In the genomic region with DNA sequence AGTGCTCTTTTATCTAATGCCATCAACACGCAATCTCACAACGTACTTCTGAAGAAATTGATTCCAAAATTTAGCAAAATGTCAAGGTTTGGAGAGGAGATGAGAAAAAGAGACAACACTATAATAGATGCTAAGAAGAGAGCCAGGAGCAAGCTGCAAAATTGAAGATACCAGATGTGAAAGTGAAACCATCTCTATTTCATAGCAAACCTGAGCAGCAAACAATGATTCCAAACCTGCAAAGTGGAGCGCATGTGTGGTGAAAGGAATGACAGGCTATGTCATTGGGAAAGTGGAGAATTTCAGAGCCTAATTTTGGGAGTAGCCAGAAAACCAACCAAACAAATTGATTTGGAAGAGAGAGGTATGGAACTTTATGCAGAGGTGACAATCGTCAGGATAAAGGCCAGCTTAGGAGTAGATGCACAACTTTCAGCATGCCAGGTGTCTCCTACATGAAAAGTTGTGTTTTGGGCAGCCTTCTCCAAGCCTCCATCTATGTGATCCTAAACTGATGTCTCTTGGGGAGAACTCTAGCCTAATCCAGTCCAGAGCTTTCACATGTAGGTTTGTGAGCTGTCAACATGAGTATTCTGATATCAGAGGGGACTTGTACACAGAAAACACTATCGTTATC, we compare ENCODE assay signal across 1 cellular context.
TF ChIP-seq lines count a peak whose summit lies in the region.

No MANE protein-coding gene starts in this region.

TF ChIP-seq in WTC11, 78 proteins besides CTCF, POLR2A, EP300 and RAD21 (continued from another document):
- TF ChIP-seq, protein P1, sequence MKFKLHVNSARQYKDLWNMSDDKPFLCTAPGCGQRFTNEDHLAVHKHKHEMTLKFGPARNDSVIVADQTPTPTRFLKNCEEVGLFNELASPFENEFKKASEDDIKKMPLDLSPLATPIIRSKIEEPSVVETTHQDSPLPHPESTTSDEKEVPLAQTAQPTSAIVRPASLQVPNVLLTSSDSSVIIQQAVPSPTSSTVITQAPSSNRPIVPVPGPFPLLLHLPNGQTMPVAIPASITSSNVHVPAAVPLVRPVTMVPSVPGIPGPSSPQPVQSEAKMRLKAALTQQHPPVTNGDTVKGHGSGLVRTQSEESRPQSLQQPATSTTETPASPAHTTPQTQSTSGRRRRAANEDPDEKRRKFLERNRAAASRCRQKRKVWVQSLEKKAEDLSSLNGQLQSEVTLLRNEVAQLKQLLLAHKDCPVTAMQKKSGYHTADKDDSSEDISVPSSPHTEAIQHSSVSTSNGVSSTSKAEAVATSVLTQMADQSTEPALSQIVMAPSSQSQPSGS (CRISPR knock-in tag; IDR thresholded peaks at IDR 0.05; ENCODE audit: borderline replicate concordance, low read depth): no peak
- TF ChIP-seq, protein P2, sequence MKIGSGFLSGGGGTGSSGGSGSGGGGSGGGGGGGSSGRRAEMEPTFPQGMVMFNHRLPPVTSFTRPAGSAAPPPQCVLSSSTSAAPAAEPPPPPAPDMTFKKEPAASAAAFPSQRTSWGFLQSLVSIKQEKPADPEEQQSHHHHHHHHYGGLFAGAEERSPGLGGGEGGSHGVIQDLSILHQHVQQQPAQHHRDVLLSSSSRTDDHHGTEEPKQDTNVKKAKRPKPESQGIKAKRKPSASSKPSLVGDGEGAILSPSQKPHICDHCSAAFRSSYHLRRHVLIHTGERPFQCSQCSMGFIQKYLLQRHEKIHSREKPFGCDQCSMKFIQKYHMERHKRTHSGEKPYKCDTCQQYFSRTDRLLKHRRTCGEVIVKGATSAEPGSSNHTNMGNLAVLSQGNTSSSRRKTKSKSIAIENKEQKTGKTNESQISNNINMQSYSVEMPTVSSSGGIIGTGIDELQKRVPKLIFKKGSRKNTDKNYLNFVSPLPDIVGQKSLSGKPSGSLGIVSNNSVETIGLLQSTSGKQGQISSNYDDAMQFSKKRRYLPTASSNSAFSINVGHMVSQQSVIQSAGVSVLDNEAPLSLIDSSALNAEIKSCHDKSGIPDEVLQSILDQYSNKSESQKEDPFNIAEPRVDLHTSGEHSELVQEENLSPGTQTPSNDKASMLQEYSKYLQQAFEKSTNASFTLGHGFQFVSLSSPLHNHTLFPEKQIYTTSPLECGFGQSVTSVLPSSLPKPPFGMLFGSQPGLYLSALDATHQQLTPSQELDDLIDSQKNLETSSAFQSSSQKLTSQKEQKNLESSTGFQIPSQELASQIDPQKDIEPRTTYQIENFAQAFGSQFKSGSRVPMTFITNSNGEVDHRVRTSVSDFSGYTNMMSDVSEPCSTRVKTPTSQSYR (CRISPR knock-in tag; IDR thresholded peaks at IDR 0.05): no peak
- TF ChIP-seq KAT7 (CRISPR knock-in tag; IDR thresholded peaks at IDR 0.05; ENCODE audit: borderline replicate concordance) (no peak), FOXJ3 (CRISPR knock-in tag; IDR thresholded peaks at IDR 0.05; ENCODE audit: borderline replicate concordance) (no peak)
- TF ChIP-seq, protein P3, sequence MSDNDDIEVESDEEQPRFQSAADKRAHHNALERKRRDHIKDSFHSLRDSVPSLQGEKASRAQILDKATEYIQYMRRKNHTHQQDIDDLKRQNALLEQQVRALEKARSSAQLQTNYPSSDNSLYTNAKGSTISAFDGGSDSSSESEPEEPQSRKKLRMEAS (CRISPR knock-in tag; IDR thresholded peaks at IDR 0.05): no peak
TF ChIP-seq in WTC11: peak in this region for 0.
